8 cellular contexts compared by ENCODE assay signal in genomic region chr6:99348823-99349619, GRCh38. TPM values are rescaled to one million over a fixed set of nuclear protein-coding genes. Genes with fewer than 3 reads are reported as not detected.
DNase-seq lines count a peak whose midpoint lies in the region; TF ChIP-seq lines count a peak whose summit lies in the region.

No MANE protein-coding gene starts in this region.

- H2AFZ ChIP-seq in H9 (ENCODE audit: low read length) = no peak overlapping the region
- peak overlapping the region; percentile 9 for H2AFZ ChIP-seq in fibroblast of lung (ENCODE audit: low read length)
- peak overlapping the region; percentile 87 for H2AFZ ChIP-seq in trophoblast cell (ENCODE audit: insufficient read depth, low read length, poor library complexity)

- H4K12ac ChIP-seq in trophoblast cell (ENCODE audit: low read depth, low read length) = peak overlapping the region; percentile 34

- H2BK12ac ChIP-seq in H9 (ENCODE audit: insufficient read length, low read depth, low read length) = no peak overlapping the region
- H2BK12ac ChIP-seq in trophoblast cell (ENCODE audit: low read length) = no peak overlapping the region

- peaks cover 8% of the 10 kb centered on the region for H3K23me2 ChIP-seq in H9 (ENCODE audit: insufficient read length, low read depth, low read length, poor library complexity, severe bottlenecking)

- no peak overlapping the region for H2BK120ac ChIP-seq in H9 (ENCODE audit: low read depth, low read length, poor library complexity, severe bottlenecking)
- peak overlapping the region; percentile 73 for H2BK120ac ChIP-seq in trophoblast cell (ENCODE audit: insufficient read depth, low read length, poor library complexity)

- H3K36me3 ChIP-seq in GM06990 (ENCODE audit: control insufficient read depth, insufficient read depth, low read length) (no peaks in the 10 kb centered on the region), Peyer's patch (no peaks in the 10 kb centered on the region), fibroblast of lung (ENCODE audit: control insufficient read depth, insufficient read depth, low read length) (no peaks in the 10 kb centered on the region), trophoblast cell (ENCODE audit: control insufficient read depth in 1 of 2, insufficient read depth in 2 of 2, low read length in 2 of 2) (no peaks in the 10 kb centered on the region)

- TF ChIP-seq CTCF in GM06990 (IDR thresholded peaks at IDR 0.05; ENCODE audit: insufficient read depth, low read length, poor library complexity, severe bottlenecking) (no peak), H9 (conservative IDR thresholded peaks at IDR 0.05) (no peak), Peyer's patch (IDR thresholded peaks at IDR 0.05) (no peak), fibroblast of lung (conservative IDR thresholded peaks at IDR 0.05 in 1 of 2, IDR thresholded peaks at IDR 0.05 in 1 of 2; ENCODE audit: low read depth in 1 of 2, low read length in 2 of 2) (no peak)

- H2BK20ac ChIP-seq in H9 (ENCODE audit: low read depth, low read length, poor library complexity, severe bottlenecking) = no peak overlapping the region

- H3T11ph ChIP-seq in H9 (ENCODE audit: low read length) = no peak overlapping the region

- H3K18ac ChIP-seq in H9 (ENCODE audit: insufficient read length, low read depth, low read length) (peak overlapping the region; percentile 90), trophoblast cell (ENCODE audit: low read length) (peak overlapping the region; percentile 73)

- H3K4me1 Mint-ChIP-seq in H9 = peaks cover 35 to 37% of the 10 kb centered on the region in 2 experiments

- H3K14ac ChIP-seq in H9 (ENCODE audit: insufficient read depth, low read length) (peak overlapping the region; percentile 88), trophoblast cell (ENCODE audit: low read length) (peak overlapping the region; percentile 76)

- WGBS in H9 (ENCODE audit: extremely low coverage, insufficient read length, low lambda C conversion rate) = no CpG with 5 or more reads among the region's 64 CpGs
- WGBS in trophoblast cell (ENCODE audit: extremely low coverage, insufficient coverage, insufficient read length) = no CpG with 5 or more reads among the region's 64 CpGs

- H3K4me2 ChIP-seq in H9 (ENCODE audit: insufficient read depth, insufficient read length, low read length) (peak overlapping the region; percentile 75), fibroblast of lung (ENCODE audit: extremely low read depth, insufficient read depth, low read length) (peak overlapping the region; percentile 85), trophoblast cell (ENCODE audit: low read length) (peak overlapping the region; percentile 78)

- no peak overlapping the region for H3K56ac ChIP-seq in H9 (ENCODE audit: insufficient read length, low read depth, low read length)

- no peaks in the 10 kb centered on the region for H3K79me2 ChIP-seq in H9 (ENCODE audit: insufficient read depth, low read length)
- H3K79me2 ChIP-seq in fibroblast of lung (ENCODE audit: control insufficient read depth, insufficient read depth, low read length) = no peaks in the 10 kb centered on the region
- H3K79me2 ChIP-seq in trophoblast cell (ENCODE audit: control insufficient read depth, insufficient read depth, low read length, poor library complexity) = peaks cover 2% of the 10 kb centered on the region

- TF ChIP-seq POLR2A in Peyer's patch (IDR thresholded peaks at IDR 0.05) = no peak

- H3K27ac Mint-ChIP-seq in H9 = peak overlapping the region in 2 of 3 experiments; percentile 80 to 82; a peak in 2 of 7 replicates

- H3K9me3 Mint-ChIP-seq in H9 = no peaks in the 10 kb centered on the region

- H3K27me3 ChIP-seq in GM06990 (replicated peaks; ENCODE audit: control insufficient read depth, insufficient read depth, low read length) (no peaks in the 10 kb centered on the region; the same call in none of the 2 replicates), H9 (ENCODE audit: insufficient read depth, low read length) (no peaks in the 10 kb centered on the region), Peyer's patch (peaks cover 0 to 8% of the 10 kb centered on the region in 2 donors), fibroblast of lung (ENCODE audit: control insufficient read depth, insufficient read depth, low read length) (peaks cover 4% of the 10 kb centered on the region), trophoblast cell (ENCODE audit: insufficient read depth, low read length) (no peaks in the 10 kb centered on the region)

- H2AK5ac ChIP-seq in H9 (ENCODE audit: insufficient read length, low read length) (no peak overlapping the region), trophoblast cell (ENCODE audit: low read length) (no peak overlapping the region)

- DNase-seq in GM06990 (ENCODE audit: extremely low read depth, insufficient read length) (no peak), H9 (peak; percentile 43), Peyer's patch (no peak), fibroblast of lung (ENCODE audit: low read depth in 2 of 2) (peak in 1 of 2 donors; percentile 30), trophoblast cell (peak; percentile 37 to 76), T1000 (lab: John Stamatoyannopoulos, UW) (no peak), MV-4-11 (lab: John Stamatoyannopoulos, UW) (no peak), NCI-H128 (lab: John Stamatoyannopoulos, UW; ENCODE audit: unreplicated experiment) (no peak)

- no peak overlapping the region for H2BK5ac ChIP-seq in H9 (ENCODE audit: insufficient read length, low read length)
- peak overlapping the region; percentile 39 for H2BK5ac ChIP-seq in trophoblast cell (ENCODE audit: low read depth, low read length, poor library complexity)

- H3K79me1 ChIP-seq in H9 (ENCODE audit: insufficient read depth, low read depth, low read length, poor library complexity, severe bottlenecking) (no peaks in the 10 kb centered on the region), trophoblast cell (ENCODE audit: low read length) (peaks cover 7% of the 10 kb centered on the region)

- no peak overlapping the region for H2BK15ac ChIP-seq in H9 (ENCODE audit: low read depth, low read length)

- H3K27ac ChIP-seq in H9 (ENCODE audit: insufficient read length, low read depth, low read length) (no peak overlapping the region), Peyer's patch (peak overlapping the region in 2 of 4 donors; percentile 39 to 79), fibroblast of lung (ENCODE audit: insufficient read depth, low read length) (no peak overlapping the region), trophoblast cell (ENCODE audit: low read depth, low read length) (no peak overlapping the region)

- peaks cover 13% of the 10 kb centered on the region for H3K27me3 Mint-ChIP-seq in H9 (ENCODE audit: low read depth)

- no peak overlapping the region; the same call in 1 of the 2 replicates for H3K4ac ChIP-seq in H9 (ENCODE audit: low read depth, low read length)
- H3K4ac ChIP-seq in trophoblast cell (ENCODE audit: low read depth, low read length) = peak overlapping the region; percentile 33

- H3K4me1 ChIP-seq in H9 (ENCODE audit: insufficient read depth, low read length) (peaks cover 2% of the 10 kb centered on the region; the same call in 1 of the 2 replicates), Peyer's patch (peaks cover 0 to 8% (median 0%) of the 10 kb centered on the region in 4 donors), fibroblast of lung (ENCODE audit: control insufficient read depth, extremely low read depth, insufficient read depth, low read length) (no peaks in the 10 kb centered on the region), trophoblast cell (ENCODE audit: control insufficient read depth in 1 of 2, insufficient read depth in 2 of 2, low read length in 2 of 2) (peaks cover 0 to 8% of the 10 kb centered on the region in 2 experiments)

- H4K8ac ChIP-seq in H9 (replicated peaks; ENCODE audit: insufficient read length, low read depth, low read length) = no peak overlapping the region
- peak overlapping the region; percentile 90 for H4K8ac ChIP-seq in trophoblast cell (ENCODE audit: low read depth, low read length)

- H3K4me3 ChIP-seq in GM06990 (replicated peaks; ENCODE audit: low read depth, low read length) (peak overlapping the region; percentile 52), Peyer's patch (peak overlapping the region; percentile 32 to 72 (median 48)), fibroblast of lung (replicated peaks in 1 of 4; ENCODE audit: control extremely low read depth in 1 of 4, insufficient read depth in 1 of 4, low read depth in 3 of 4, low read length in 4 of 4) (peak overlapping the region; percentile 56 to 67 (median 58)), trophoblast cell (ENCODE audit: low read depth, low read length) (peak overlapping the region; percentile 79)

- H4K20me1 ChIP-seq in H9 (ENCODE audit: control insufficient read depth, insufficient read depth, insufficient read length) (no peaks in the 10 kb centered on the region), fibroblast of lung (ENCODE audit: control insufficient read depth, extremely low read depth, insufficient read depth, low read length) (no peaks in the 10 kb centered on the region)

- no peaks in the 10 kb centered on the region for H3K36me3 Mint-ChIP-seq in H9 (ENCODE audit: insufficient read depth in 1 of 3, low read depth in 3 of 3)

- H3K23ac ChIP-seq in H9 (ENCODE audit: insufficient read length, low read depth, low read length) (no peak overlapping the region), trophoblast cell (ENCODE audit: low read length) (no peak overlapping the region)

- no peak overlapping the region for H4K5ac ChIP-seq in H9 (ENCODE audit: insufficient read length, low read depth, low read length)

- H4K91ac ChIP-seq in H9 (ENCODE audit: insufficient read length, low read depth, low read length) = no peak overlapping the region
- peak overlapping the region; percentile 57 for H4K91ac ChIP-seq in trophoblast cell (ENCODE audit: low read depth, low read length)

- H3K9me3 ChIP-seq in H9 (ENCODE audit: control insufficient read depth, low read depth, low read length) (no peaks in the 10 kb centered on the region), Peyer's patch (no peaks in the 10 kb centered on the region), fibroblast of lung (ENCODE audit: control insufficient read depth, insufficient read depth, low read depth, low read length) (no peaks in the 10 kb centered on the region), trophoblast cell (ENCODE audit: insufficient read depth, low read depth, low read length) (no peaks in the 10 kb centered on the region)

- peak overlapping the region; percentile 86 for H3K9ac ChIP-seq in H9 (ENCODE audit: extremely low read depth, insufficient read length, low read length)
- H3K9ac ChIP-seq in fibroblast of lung (ENCODE audit: insufficient read depth, low read length) = peak overlapping the region; percentile 23
- peak overlapping the region; percentile 45 for H3K9ac ChIP-seq in trophoblast cell (ENCODE audit: low read length)

- peak overlapping the region; percentile 81 to 91 for H3K4me3 Mint-ChIP-seq in H9

RNA-seq across cellular contexts. Expression of gene FAXC, which starts 0.5 kb away (rescaled TPM):
- total RNA-seq in H9 (2021) = 17.2 and 17.7 TPM in 2 replicates
- total RNA-seq in Peyer's patch = 1 to 10 TPM in 3 of 4 donors, under 1 TPM in 1; under 0.01 to 6.6 (median 2.1) TPM
- 0.17 and 0.51 TPM in 2 replicates for total RNA-seq in fibroblast of lung
- 2.7 and 3.1 TPM in 2 replicates for polyA plus RNA-seq in fibroblast of lung
- polyA plus RNA-seq in fibroblast of lung (2012) = 1.7 and 1.9 TPM in 2 replicates
- polyA minus RNA-seq in fibroblast of lung (ENCODE audit: low replicate concordance) = not detected in 2 replicates
- polyA plus RNA-seq in trophoblast cell (2013) = 5.0 and 5.4 TPM in 2 replicates

RNA-seq across cellular contexts. Expression of gene COQ3, which starts 45.0 kb away (rescaled TPM):
- total RNA-seq in H9 (2021) (10.6 and 10.9 TPM in 2 replicates), Peyer's patch (1 to 10 TPM in 2 of 4 donors, under 1 TPM in 1, not detected in 1; 0.95 to 7.2 (median 1.7) TPM), fibroblast of lung (4.6 and 5.3 TPM in 2 replicates)
- 13.3 and 16.5 TPM in 2 replicates for polyA plus RNA-seq in fibroblast of lung
- 10.9 and 13.9 TPM in 2 replicates for polyA plus RNA-seq in fibroblast of lung (2012)
- polyA minus RNA-seq in fibroblast of lung (ENCODE audit: low replicate concordance) = 1.1 TPM in 1 of 2 replicates, not detected in the other
- polyA plus RNA-seq in trophoblast cell (2013) = 4.8 and 5.5 TPM in 2 replicates

Comparison
In these comparisons a context has a peak if more than half of its experiments do, and no peak if none do; other contexts are left out.
1. DNase-seq: peak in H9 (single experiment) and trophoblast cell (2 of 2); none in GM06990 (single experiment), Peyer's patch (0 of 3), T1000 (single experiment), MV-4-11 (single experiment) and NCI-H128 (single experiment).
2. H3K9ac ChIP-seq: peak in every context shown above with its lines; median percentile 86 in H9; 45 in trophoblast cell; 23 in fibroblast of lung.
3. Peak in every context shown above with its lines, with median percentiles within 50 percentile points of each other: H3K4me3 ChIP-seq and H3K4me2 ChIP-seq.